In the genomic region with DNA sequence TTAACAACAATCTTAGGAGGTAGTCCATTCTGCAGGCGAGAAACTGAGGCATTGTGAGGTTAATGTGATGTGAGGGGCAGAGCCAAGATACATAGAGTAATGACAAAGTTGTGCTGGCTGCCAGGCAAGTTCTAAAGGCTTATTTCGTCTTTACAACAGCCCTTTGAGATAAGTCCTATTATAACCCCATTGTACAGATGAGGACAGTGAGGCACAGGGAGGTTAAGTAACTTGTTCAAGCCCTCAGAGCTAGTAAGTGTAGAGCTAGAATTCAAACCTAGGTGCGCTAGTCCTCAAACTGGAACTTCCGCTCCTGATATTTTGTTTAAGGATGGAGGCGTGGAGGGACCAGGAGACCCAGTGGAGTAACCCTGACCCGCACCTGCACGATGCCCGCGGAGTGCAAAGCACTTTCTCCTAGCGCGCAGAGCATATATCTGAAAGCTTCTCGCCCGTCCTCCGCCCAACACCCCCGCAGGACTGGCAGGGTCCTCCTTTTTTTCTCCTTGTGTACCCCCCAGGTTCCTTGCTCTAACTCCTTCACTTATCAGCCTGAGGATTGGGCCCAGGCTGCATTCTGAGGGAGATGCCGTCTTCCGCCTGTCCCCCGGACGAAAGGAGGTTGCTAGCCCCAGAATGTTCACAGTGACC, we compare ENCODE assay signal across 21 cellular contexts. TPM values are rescaled to one million over a fixed set of nuclear protein-coding genes. Genes with fewer than 3 reads are reported as not detected.
A peak's percentile ranks its signal among the peaks of the same experiment; 100 is the strongest.
DNase-seq lines count a peak whose midpoint lies in the region; ATAC-seq and TF ChIP-seq lines count a peak whose summit lies in the region.
"Had no signal": no experiment of that assay in that cellular context is flagged by ENCODE, and none has a peak within 500 bp of the region (broad histone marks: within the 10 kb centered on the region; RNA-seq: fewer than 3 reads in every experiment).

No MANE protein-coding gene starts in this region.

- H3K36me3 Mint-ChIP-seq in GM23338 (ENCODE audit: low read depth) (no peaks in the 10 kb centered on the region), neural crest cell (ENCODE audit: low read depth) (peaks cover 4% of the 10 kb centered on the region)
- peaks cover 14% of the 10 kb centered on the region for H3K36me3 Mint-ChIP-seq in dendritic cell treated with granulocyte-macrophage colony-stimulating factor and Interleukin-4, amounts not matched to agents 40 ng/mL and 50 ng/mL, for 4 days (ENCODE audit: low read depth)

- H3K9ac ChIP-seq in BLaER1 treated with 17β-estradiol and CSF1 and Interleukin-3, amounts not matched to agents 10 nM and 100 nM = peak overlapping the region in 9 of 11 experiments; percentile 4 to 100 (median 98); a peak in 14 of 22 replicates

- H3K4me3 Mint-ChIP-seq in GM23338 = peak overlapping the region; percentile 69
- H3K4me3 Mint-ChIP-seq in dendritic cell treated with granulocyte-macrophage colony-stimulating factor and Interleukin-4, amounts not matched to agents 40 ng/mL and 50 ng/mL, for 4 days = no peak overlapping the region
- H3K4me3 Mint-ChIP-seq in neural crest cell = peak overlapping the region; percentile 6

- TF ChIP-seq CTCF in GM23338 (conservative IDR thresholded peaks at IDR 0.05; ENCODE audit: low read depth in 2 of 2) (no peak), neural crest cell (conservative IDR thresholded peaks at IDR 0.05) (no peak), prostate gland (IDR thresholded peaks at IDR 0.05) (no peak)

- no peak for TF ChIP-seq POLR2A in prostate gland (IDR thresholded peaks at IDR 0.05)

- no peak for ATAC-seq in GM23338
- ATAC-seq: pancreas, PC-3 had no signal

- no peaks in the 10 kb centered on the region for H3K9me3 ChIP-seq in BLaER1 treated with 17β-estradiol and CSF1 and Interleukin-3, amounts not matched to agents 10 nM and 100 nM (replicated peaks in 1 of 11)
- H3K9me3 ChIP-seq in prostate gland = no peaks in the 10 kb centered on the region
- H3K9me3 ChIP-seq: pancreas, sigmoid colon, suprapubic skin had no signal

- intact Hi-C loops in dendritic cell treated with granulocyte-macrophage colony-stimulating factor and Interleukin-4, amounts not matched to agents 40 ng/mL and 50 ng/mL, for 4 days (cut with micrococcal nuclease) = no loop called here
- intact Hi-C loops in prostate gland (cut with DNase I) = no loop called here

- H3K4me2 ChIP-seq in BLaER1 treated with 17β-estradiol and CSF1 and Interleukin-3, amounts not matched to agents 10 nM and 100 nM = peak overlapping the region; percentile 85 to 100 (median 96)
- H3K4me2 ChIP-seq in GM23338 = peak overlapping the region; percentile 96; the same call in 1 of the 2 replicates

- H3F3A ChIP-seq in GM23338 (replicated peaks; ENCODE audit: low read depth) = peaks cover 30% of the 10 kb centered on the region; the same call in 1 of the 2 replicates

- H3K4me3 ChIP-seq in BLaER1 treated with 17β-estradiol and CSF1 and Interleukin-3, amounts not matched to agents 10 nM and 100 nM = peak overlapping the region in 5 of 10 experiments; percentile 57 to 69 (median 66); a peak in 12 of 20 replicates
- H3K4me3 ChIP-seq in GM23338 (peak overlapping the region; percentile 69), prostate gland (no peak overlapping the region)
- H3K4me3 ChIP-seq: pancreas had no signal

- H3K79me2 ChIP-seq in GM23338 (replicated peaks; ENCODE audit: insufficient read depth) = no peaks in the 10 kb centered on the region

- H3K9me3 Mint-ChIP-seq in GM23338 (peaks cover 4% of the 10 kb centered on the region; the same call in 1 of the 3 replicates), neural crest cell (no peaks in the 10 kb centered on the region)
- no peaks in the 10 kb centered on the region for H3K9me3 Mint-ChIP-seq in dendritic cell treated with granulocyte-macrophage colony-stimulating factor and Interleukin-4, amounts not matched to agents 40 ng/mL and 50 ng/mL, for 4 days

- H3K4me1 ChIP-seq in BLaER1 treated with 17β-estradiol and CSF1 and Interleukin-3, amounts not matched to agents 10 nM and 100 nM = peaks cover 72 to 81% (median 78%) of the 10 kb centered on the region in 10 experiments
- H3K4me1 ChIP-seq in GM23338 (ENCODE audit: insufficient read depth) = peaks cover 74% of the 10 kb centered on the region
- H3K4me1 ChIP-seq in prostate gland (replicated peaks) = no peaks in the 10 kb centered on the region

- no peaks in the 10 kb centered on the region for H3K9me2 ChIP-seq in GM23338 (ENCODE audit: insufficient read depth)

- peaks cover 0 to 12% (median 0%) of the 10 kb centered on the region in 11 experiments; a peak in 1 of 22 replicates for H3K36me3 ChIP-seq in BLaER1 treated with 17β-estradiol and CSF1 and Interleukin-3, amounts not matched to agents 10 nM and 100 nM
- H3K36me3 ChIP-seq in GM23338 (ENCODE audit: insufficient read depth) (no peaks in the 10 kb centered on the region), prostate gland (no peaks in the 10 kb centered on the region)
- H3K36me3 ChIP-seq: pancreas, sigmoid colon, suprapubic skin had no signal

- H3K27ac ChIP-seq in BLaER1 treated with 17β-estradiol and CSF1 and Interleukin-3, amounts not matched to agents 10 nM and 100 nM = peak overlapping the region in 8 of 11 experiments; percentile 75 to 100 (median 99); a peak in 14 of 22 replicates
- H3K27ac ChIP-seq in GM23338 (ENCODE audit: low read depth) (no peak overlapping the region), prostate gland (no peak overlapping the region)
- H3K27ac ChIP-seq: pancreas, suprapubic skin had no signal

- DNase-seq in GM23338 (ENCODE audit: low spot score) = peak; percentile 37
- no peak for DNase-seq in neural crest cell (ENCODE audit: low read depth, low spot score)
- DNase-seq in activated CD4-positive, CD25-positive, alpha-beta regulatory T cell (lab: John Stamatoyannopoulos, UW) = no peak
- DNase-seq in activated CD4-positive, alpha-beta T cell treated with anti-CD3 and anti-CD28 coated beads for 4 hours = no peak
- DNase-seq in prostate gland (ENCODE audit: low spot score) = no peak
- DNase-seq in glomerular visceral epithelial cell (ENCODE audit: extremely low spot score) = no peak
- DNase-seq: activated naive CD4-positive, alpha-beta T cell treated with anti-CD3 and anti-CD28 coated beads, Interleukin-2, amount 50 U/mL, for 16 hours; anterior cingulate cortex; central memory CD4-positive, alpha-beta T cell; islet precursor cell; NCI-H1105 treated with DMSO at 0.1 percent for 48 hours; NCI-H2081; NCI-H345; PC-3; SHP77; sigmoid colon; SW 1271 had no signal

- no peak overlapping the region for H3K27ac Mint-ChIP-seq in GM23338
- peak overlapping the region; percentile 8 for H3K27ac Mint-ChIP-seq in dendritic cell treated with granulocyte-macrophage colony-stimulating factor and Interleukin-4, amounts not matched to agents 40 ng/mL and 50 ng/mL, for 4 days
- H3K27ac Mint-ChIP-seq in neural crest cell (ENCODE audit: unreplicated experiment) = no peak overlapping the region

- peaks cover 69% of the 10 kb centered on the region for H3K4me1 Mint-ChIP-seq in GM23338
- H3K4me1 Mint-ChIP-seq in dendritic cell treated with granulocyte-macrophage colony-stimulating factor and Interleukin-4, amounts not matched to agents 40 ng/mL and 50 ng/mL, for 4 days (ENCODE audit: low read depth) = peaks cover 72% of the 10 kb centered on the region
- H3K4me1 Mint-ChIP-seq in neural crest cell = peaks cover 49% of the 10 kb centered on the region

- H4K20me1 ChIP-seq in BLaER1 treated with 17β-estradiol and CSF1 and Interleukin-3, amounts not matched to agents 10 nM and 100 nM = peaks cover 0 to 9% (median 0%) of the 10 kb centered on the region in 11 experiments; a peak in 4 of 22 replicates
- H4K20me1 ChIP-seq in GM23338 (replicated peaks; ENCODE audit: insufficient read depth) = peaks cover 12% of the 10 kb centered on the region

- WGBS in prostate gland = 31% methylated on average over 19 of the region's 19 CpGs

- H2AFZ ChIP-seq in GM23338 = no peak overlapping the region

- H3K27me3 Mint-ChIP-seq in GM23338 (ENCODE audit: insufficient read depth, low read depth, poor library complexity) (peaks cover 100% of the 10 kb centered on the region), neural crest cell (ENCODE audit: low read depth) (peaks cover 100% of the 10 kb centered on the region)
- peaks cover 59% of the 10 kb centered on the region for H3K27me3 Mint-ChIP-seq in dendritic cell treated with granulocyte-macrophage colony-stimulating factor and Interleukin-4, amounts not matched to agents 40 ng/mL and 50 ng/mL, for 4 days

- peaks cover 45 to 54% (median 51%) of the 10 kb centered on the region in 11 experiments for H3K27me3 ChIP-seq in BLaER1 treated with 17β-estradiol and CSF1 and Interleukin-3, amounts not matched to agents 10 nM and 100 nM
- peaks cover 100% of the 10 kb centered on the region for H3K27me3 ChIP-seq in GM23338 (ENCODE audit: insufficient read depth)
- H3K27me3 ChIP-seq in prostate gland (replicated peaks; ENCODE audit: insufficient read depth) = peaks cover 61% of the 10 kb centered on the region

TF ChIP-seq in GM23338, 12 proteins besides CTCF, POLR2A, EP300 and RAD21 (continues in another document):
- TF ChIP-seq NANOG (IDR thresholded peaks at IDR 0.05; ENCODE audit: borderline replicate concordance) = no peak
- no peak for TF ChIP-seq ZNF114 (CRISPR knock-in tag; IDR thresholded peaks at IDR 0.05)
- TF ChIP-seq, protein P1, sequence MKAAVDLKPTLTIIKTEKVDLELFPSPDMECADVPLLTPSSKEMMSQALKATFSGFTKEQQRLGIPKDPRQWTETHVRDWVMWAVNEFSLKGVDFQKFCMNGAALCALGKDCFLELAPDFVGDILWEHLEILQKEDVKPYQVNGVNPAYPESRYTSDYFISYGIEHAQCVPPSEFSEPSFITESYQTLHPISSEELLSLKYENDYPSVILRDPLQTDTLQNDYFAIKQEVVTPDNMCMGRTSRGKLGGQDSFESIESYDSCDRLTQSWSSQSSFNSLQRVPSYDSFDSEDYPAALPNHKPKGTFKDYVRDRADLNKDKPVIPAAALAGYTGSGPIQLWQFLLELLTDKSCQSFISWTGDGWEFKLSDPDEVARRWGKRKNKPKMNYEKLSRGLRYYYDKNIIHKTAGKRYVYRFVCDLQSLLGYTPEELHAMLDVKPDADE (IDR thresholded peaks at IDR 0.05) = no peak
- no peak for TF ChIP-seq STAT1 (IDR thresholded peaks at IDR 0.05; ENCODE audit: unreplicated experiment)

RNA-seq across cellular contexts. Expression of a gene that starts 4.9 kb away (rescaled TPM):
- total RNA-seq in GM23338 (2014; rRNA removed; shearing (Covaris generic)) = 0.12 and 0.21 TPM in 2 replicates
- 0.16 and 0.31 TPM in 2 replicates for polyA plus RNA-seq in GM23338 (2016; fragmentation: Nextera tagmentation; extraction: Ambion mirVana)
- total RNA-seq in neural crest cell (0.23 and 0.48 TPM in 2 replicates), prostate gland (10 to 100 TPM in 1 of 2 donors, 1 to 10 TPM in 1; 9.8 to 10.6 TPM)

Comparison
In these comparisons a context has a peak if more than half of its experiments do, and no peak if none do; other contexts are left out.
1. H3K27ac ChIP-seq: peak in BLaER1 treated with 17β-estradiol and CSF1 and Interleukin-3, amounts not matched to agents 10 nM and 100 nM (8 of 11); none in GM23338 (single experiment) and prostate gland (0 of 2).